In genomic region chr1:2321258-2321657, GRCh38 we compare ENCODE assay signal across 15 cellular contexts.
DNase-seq lines count a peak whose midpoint lies in the region; ATAC-seq and TF ChIP-seq lines count a peak whose summit lies in the region.
"Had no signal": no experiment of that assay in that cellular context is flagged by ENCODE, and none has a peak within 500 bp of the region (broad histone marks: within the 10 kb centered on the region; RNA-seq: fewer than 3 reads in every experiment).

No MANE protein-coding gene starts in this region.

- H3K27me3 ChIP-seq in left ventricle myocardium inferior (ENCODE audit: low read depth) (peaks cover 13% of the 10 kb centered on the region), hepatocyte (no peaks in the 10 kb centered on the region), sigmoid colon (no peaks in the 10 kb centered on the region), aorta (ENCODE audit: control insufficient read depth in 1 of 2, insufficient read depth in 2 of 2, low read length in 1 of 2) (no peaks in the 10 kb centered on the region)

- intact Hi-C loops in left ventricle myocardium inferior (cut with micrococcal nuclease) (no loop called here), Right ventricle myocardium superior (cut with DNase I) (no loop called here), sigmoid colon (cut with DNase I) (no loop called here), aorta (cut with DNase I) (loop anchor here (5.0 kb wide), 2 partner anchors 61 to 124 kb away; no protein-coding TSS in a partner anchor)

- CTCF ChIA-PET in HEK293T (lab: Yijun Ruan, JAX) = no interaction called here

- TF ChIP-seq CTCF in left ventricle myocardium inferior (IDR thresholded peaks at IDR 0.05; ENCODE audit: borderline replicate concordance) (no peak), hepatocyte (IDR thresholded peaks at IDR 0.05; ENCODE audit: poor library complexity) (no peak), sigmoid colon (IDR thresholded peaks at IDR 0.05) (no peak)

- H3K27ac ChIP-seq in left ventricle myocardium inferior (replicated peaks) = peak overlapping the region; percentile 72
- peak overlapping the region; percentile 97 for H3K27ac ChIP-seq in hepatocyte
- H3K27ac ChIP-seq in sigmoid colon = peak overlapping the region; percentile 77 to 93 (median 90)
- H3K27ac ChIP-seq in aorta (ENCODE audit: low read depth in 1 of 2, low read length in 2 of 2) = peak overlapping the region; percentile 32 to 68
- H3K27ac ChIP-seq: A549 had no signal

- TF ChIP-seq EP300 in sigmoid colon (IDR thresholded peaks at IDR 0.05) = no peak

- H2AFZ ChIP-seq in hepatocyte = no peak overlapping the region

- H3K4me3 ChIP-seq in left ventricle myocardium inferior = no peak overlapping the region
- no peak overlapping the region for H3K4me3 ChIP-seq in hepatocyte
- no peak overlapping the region for H3K4me3 ChIP-seq in sigmoid colon
- H3K4me3 ChIP-seq in aorta (ENCODE audit: low read length in 2 of 2) = no peak overlapping the region
- H3K4me3 ChIP-seq: A549, cardiac muscle cell had no signal

- H3K4me1 ChIP-seq in left ventricle myocardium inferior = peaks cover 57% of the 10 kb centered on the region
- H3K4me1 ChIP-seq in hepatocyte (ENCODE audit: insufficient read depth) = peaks cover 34% of the 10 kb centered on the region
- H3K4me1 ChIP-seq in sigmoid colon = peaks cover 0 to 68% (median 49%) of the 10 kb centered on the region in 4 donors
- H3K4me1 ChIP-seq in aorta (ENCODE audit: control insufficient read depth in 1 of 2, insufficient read depth in 2 of 2, low read length in 2 of 2) = no peaks in the 10 kb centered on the region
- H3K4me1 ChIP-seq: A549 had no signal

- DNase-seq in left ventricle myocardium inferior (no peak), Right ventricle myocardium superior (no peak), hepatocyte (ENCODE audit: low spot score) (no peak), sigmoid colon (no peak), aorta (no peak), HEK293T (ENCODE audit: extremely low spot score) (no peak), T-helper 1 cell (no peak), NCI-H2227 treated with DMSO at 0.1 percent for 48 hours (lab: John Stamatoyannopoulos, UW) (no peak)
- DNase-seq: GOT3; MV-4-11; NCI-H2081 treated with DMSO at 0.1 percent for 48 hours; NCI-H748 treated with DMSO at 0.1 percent for 48 hours; stimulated activated CD4-positive, alpha-beta T cell treated with anti-CD3 and anti-CD28 coated beads, Interleukin-4, amount 100 ng/mL, for 24 hours had no signal

- ATAC-seq in Right ventricle myocardium superior (ENCODE audit: poor library complexity) (no peak), aorta (ENCODE audit: low FRiP score) (no peak)
- ATAC-seq: A549 had no signal

- POLR2A ChIA-PET in HEK293T (lab: Yijun Ruan, JAX) = no interaction called here

- no peaks in the 10 kb centered on the region for H3K9me2 ChIP-seq in hepatocyte (replicated peaks; ENCODE audit: insufficient read depth)

- H3K79me2 ChIP-seq in hepatocyte = no peaks in the 10 kb centered on the region

- 87% methylated on average over 20 of the region's 22 CpGs for WGBS in hepatocyte (ENCODE audit: low lambda C conversion rate, missing lambda C conversion rate)
- 81 to 82% methylated on average over 22 of the region's 22 CpGs for WGBS in sigmoid colon, 2 donors
- WGBS in aorta, 2 donors = 46 to 56% methylated on average over 22 of the region's 22 CpGs

- H3K4me2 ChIP-seq in hepatocyte = peak overlapping the region; percentile 59
- H3K4me2 ChIP-seq: A549 had no signal

- no peak for TF ChIP-seq POLR2A in sigmoid colon (IDR thresholded peaks at IDR 0.05)

- H3K9me3 ChIP-seq in left ventricle myocardium inferior (replicated peaks) (no peaks in the 10 kb centered on the region), hepatocyte (ENCODE audit: low read depth) (no peaks in the 10 kb centered on the region), sigmoid colon (no peaks in the 10 kb centered on the region), aorta (ENCODE audit: control insufficient read depth, low read length) (no peaks in the 10 kb centered on the region)
- H3K9me3 ChIP-seq: A549 had no signal

- H3K36me3 ChIP-seq in left ventricle myocardium inferior (no peaks in the 10 kb centered on the region), hepatocyte (replicated peaks; ENCODE audit: insufficient read depth, low read depth) (no peaks in the 10 kb centered on the region), sigmoid colon (no peaks in the 10 kb centered on the region), aorta (ENCODE audit: control insufficient read depth in 1 of 2, insufficient read depth in 2 of 2, low read length in 1 of 2) (no peaks in the 10 kb centered on the region)
- H3K36me3 ChIP-seq: cardiac muscle cell had no signal

- no peaks in the 10 kb centered on the region for H4K20me1 ChIP-seq in hepatocyte (ENCODE audit: insufficient read depth, poor library complexity, severe bottlenecking)

TF ChIP-seq in HEK293T, 16 proteins besides CTCF, POLR2A, EP300 and RAD21:
- TF ChIP-seq ELF4 (IDR thresholded peaks at IDR 0.05) (no peak), FOXM1 (IDR thresholded peaks at IDR 0.05; ENCODE audit: borderline replicate concordance) (no peak), ARNT (IDR thresholded peaks at IDR 0.05) (no peak), FOXK2 (IDR thresholded peaks at IDR 0.05) (no peak), NFRKB (IDR thresholded peaks at IDR 0.05) (no peak), LEF1 (IDR thresholded peaks at IDR 0.05; ENCODE audit: borderline replicate concordance) (no peak), SP1 (IDR thresholded peaks at IDR 0.05) (no peak), PKNOX1 (IDR thresholded peaks at IDR 0.05) (no peak), FOXA1 (IDR thresholded peaks at IDR 0.05) (no peak), L3MBTL2 (conservative IDR thresholded peaks at IDR 0.05) (no peak)

Comparison
In these comparisons a context has a peak if more than half of its experiments do, and no peak if none do; other contexts are left out.
1. intact Hi-C loops: an anchor here in aorta (5.0 kb wide); none called in left ventricle myocardium inferior, Right ventricle myocardium superior and sigmoid colon.